ENCODE assay signal across 6 cellular contexts in the genomic region with DNA sequence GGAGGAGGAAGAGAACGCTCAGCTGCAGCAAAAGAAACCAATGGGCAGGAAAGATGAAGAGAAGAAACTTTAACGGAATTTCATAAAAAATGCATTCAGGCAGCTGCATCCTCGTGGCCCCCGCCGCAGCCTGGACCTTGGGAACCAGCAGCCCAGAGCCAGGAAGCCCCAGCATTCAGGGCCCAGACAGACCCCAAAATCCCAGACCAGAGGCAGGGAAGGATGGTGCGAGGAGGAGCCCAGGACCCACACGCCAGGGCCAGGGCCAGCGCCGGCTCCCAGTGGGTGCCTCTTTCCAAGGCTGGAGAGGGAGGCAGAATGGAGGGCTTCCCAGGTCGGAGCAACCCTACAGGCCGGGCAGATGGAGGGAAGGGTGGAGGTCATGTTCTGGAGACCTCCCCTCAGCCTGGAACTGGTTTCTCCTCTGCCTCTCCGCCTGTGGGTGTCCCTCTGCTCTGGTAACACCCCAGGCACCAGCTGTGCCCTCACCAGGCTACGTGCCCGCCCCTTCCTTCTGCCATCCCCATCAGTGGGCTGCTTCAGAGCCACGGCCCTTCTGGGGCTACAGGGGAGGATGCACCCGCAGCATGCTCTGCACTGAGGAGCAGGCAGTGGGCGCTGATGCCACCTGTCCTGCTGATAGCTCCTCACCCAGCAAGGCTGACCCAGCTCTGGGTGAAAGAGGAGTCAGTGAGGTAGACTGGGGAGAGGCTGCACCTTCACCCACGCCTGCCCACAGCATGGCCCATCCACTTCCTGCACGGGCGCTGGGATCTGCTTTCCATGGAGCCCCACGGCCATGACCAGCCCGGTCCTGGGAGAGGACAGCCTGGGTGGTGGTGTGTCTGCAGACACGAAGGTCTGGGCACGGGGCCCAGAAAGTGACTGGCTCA. TPM values are rescaled to one million over a fixed set of nuclear protein-coding genes. Genes with fewer than 3 reads are reported as not detected.
A peak's percentile ranks its signal among the peaks of the same experiment; 100 is the strongest.
DNase-seq lines count a peak whose midpoint lies in the region; ATAC-seq and TF ChIP-seq lines count a peak whose summit lies in the region.

No MANE protein-coding gene starts in this region.

- POLR2A ChIA-PET in OCI-LY7 (lab: Charles Lee): interaction anchor here (0.6 to 4.6 kb wide), 4 partner anchors 11 to 138 kb away, joined by 3 to 59 read pairs (median 6); a partner anchor contains a TSS

- CTCF ChIA-PET in OCI-LY7 (lab: Charles Lee; ENCODE audit: unreplicated experiment): interaction anchor here (0.6 to 1.5 kb wide), 6 partner anchors 17 to 141 kb away, joined by 3 to 7 read pairs (median 3); a partner anchor contains a TSS

- peaks cover 4 to 46% (median 12%) of the 10 kb centered on the region in 4 donors for H3K4me1 Mint-ChIP-seq in CD4-positive, CD25-positive, alpha-beta regulatory T cell
- H3K4me1 Mint-ChIP-seq in stimulated activated memory B cell treated with anti-CD40 and anti-IgM and Interleukin-4, amounts not matched to agents 10 μg/mL and 1 μg/mL and 100 μg/mL, for 72 hours: peaks cover 64% of the 10 kb centered on the region

- BruUV-seq in OCI-LY7 (replicated peaks; lab: Mats Ljungman, UMichigan): TSS peak; percentile 37

- H3K9me3 ChIP-seq in CD4-positive, CD25-positive, alpha-beta regulatory T cell (ENCODE audit: control insufficient read depth in 2 of 2, low read length in 2 of 2): no peaks in the 10 kb centered on the region
- H3K9me3 ChIP-seq in OCI-LY7 (ENCODE audit: low read length): no peaks in the 10 kb centered on the region
- H3K9me3 ChIP-seq in fibroblast of lung (ENCODE audit: control insufficient read depth, insufficient read depth, low read depth, low read length): no peaks in the 10 kb centered on the region

- H3K9ac ChIP-seq in fibroblast of lung (ENCODE audit: insufficient read depth, low read length): no peak overlapping the region

- no peaks in the 10 kb centered on the region for H3K9me2 ChIP-seq in OCI-LY7 (ENCODE audit: insufficient read depth, low read length)

- peak; percentile 57 for TF ChIP-seq CTCF in OCI-LY7 (conservative IDR thresholded peaks at IDR 0.05; ENCODE audit: low read length)
- TF ChIP-seq CTCF in fibroblast of lung (conservative IDR thresholded peaks at IDR 0.05 in 1 of 2, IDR thresholded peaks at IDR 0.05 in 1 of 2; ENCODE audit: low read depth in 1 of 2, low read length in 2 of 2): no peak

- ATAC-seq in CD4-positive, CD25-positive, alpha-beta regulatory T cell (ENCODE audit: low read depth in 2 of 2): no peak
- ATAC-seq in stimulated activated memory B cell treated with anti-CD40 and anti-IgM and Interleukin-4, amounts not matched to agents 10 μg/mL and 1 μg/mL and 100 μg/mL, for 72 hours: no peak
- no peak for ATAC-seq in HG02798 (IDR thresholded peaks at IDR 0.05; ENCODE audit: poor library complexity, unreplicated experiment)

- H3K4me1 ChIP-seq in CD4-positive, CD25-positive, alpha-beta regulatory T cell (ENCODE audit: control insufficient read depth, insufficient read depth, low read length, poor library complexity, severe bottlenecking): peaks cover 28% of the 10 kb centered on the region
- peaks cover 41% of the 10 kb centered on the region for H3K4me1 ChIP-seq in OCI-LY7 (ENCODE audit: insufficient read depth, low read length, poor library complexity, severe bottlenecking)
- peaks cover 14% of the 10 kb centered on the region for H3K4me1 ChIP-seq in fibroblast of lung (ENCODE audit: control insufficient read depth, extremely low read depth, insufficient read depth, low read length)

- H3K27me3 ChIP-seq in CD4-positive, CD25-positive, alpha-beta regulatory T cell (ENCODE audit: control insufficient read depth, insufficient read depth, low read length): no peaks in the 10 kb centered on the region
- no peaks in the 10 kb centered on the region for H3K27me3 ChIP-seq in fibroblast of lung (ENCODE audit: control insufficient read depth, insufficient read depth, low read length)

- H3K36me3 Mint-ChIP-seq in CD4-positive, CD25-positive, alpha-beta regulatory T cell: peaks cover 4% of the 10 kb centered on the region
- H3K36me3 Mint-ChIP-seq in stimulated activated memory B cell treated with anti-CD40 and anti-IgM and Interleukin-4, amounts not matched to agents 10 μg/mL and 1 μg/mL and 100 μg/mL, for 72 hours: peaks cover 33% of the 10 kb centered on the region

- peaks cover 1% of the 10 kb centered on the region for H3K36me3 ChIP-seq in CD4-positive, CD25-positive, alpha-beta regulatory T cell (ENCODE audit: control insufficient read depth, insufficient read depth, low read length)
- H3K36me3 ChIP-seq in OCI-LY7 (ENCODE audit: insufficient read depth, low read length): peaks cover 53% of the 10 kb centered on the region
- H3K36me3 ChIP-seq in fibroblast of lung (ENCODE audit: control insufficient read depth, insufficient read depth, low read length): peaks cover 3% of the 10 kb centered on the region

- peak overlapping the region; percentile 77 to 90 (median 90) for H3K27ac Mint-ChIP-seq in CD4-positive, CD25-positive, alpha-beta regulatory T cell
- peak overlapping the region; percentile 90 for H3K27ac Mint-ChIP-seq in stimulated activated memory B cell treated with anti-CD40 and anti-IgM and Interleukin-4, amounts not matched to agents 10 μg/mL and 1 μg/mL and 100 μg/mL, for 72 hours

- peak overlapping the region; percentile 86 for H3K27ac ChIP-seq in CD4-positive, CD25-positive, alpha-beta regulatory T cell (ENCODE audit: insufficient read depth, low read length, poor library complexity, severe bottlenecking)
- H3K27ac ChIP-seq in OCI-LY7 (ENCODE audit: low read depth, low read length, poor library complexity, severe bottlenecking) (peak overlapping the region; percentile 77), fibroblast of lung (ENCODE audit: insufficient read depth, low read length) (no peak overlapping the region)

- H4K20me1 ChIP-seq in OCI-LY7 (ENCODE audit: insufficient read depth, low read length): no peaks in the 10 kb centered on the region
- H4K20me1 ChIP-seq in fibroblast of lung (ENCODE audit: control insufficient read depth, extremely low read depth, insufficient read depth, low read length): no peaks in the 10 kb centered on the region

- peak overlapping the region; percentile 77 to 90 (median 87) for H3K4me3 Mint-ChIP-seq in CD4-positive, CD25-positive, alpha-beta regulatory T cell
- H3K4me3 Mint-ChIP-seq in stimulated activated memory B cell treated with anti-CD40 and anti-IgM and Interleukin-4, amounts not matched to agents 10 μg/mL and 1 μg/mL and 100 μg/mL, for 72 hours: peak overlapping the region; percentile 88

- H2AFZ ChIP-seq in OCI-LY7 (ENCODE audit: low read length) (no peak overlapping the region), fibroblast of lung (ENCODE audit: low read length) (no peak overlapping the region)

- H3K4me3 ChIP-seq in CD4-positive, CD25-positive, alpha-beta regulatory T cell (ENCODE audit: low read depth, low read length): peak overlapping the region; percentile 67
- peak overlapping the region; percentile 90 for H3K4me3 ChIP-seq in OCI-LY7 (ENCODE audit: low read depth, low read length, poor library complexity, severe bottlenecking)
- peak overlapping the region in 2 of 4 experiments; percentile 38 to 72 for H3K4me3 ChIP-seq in fibroblast of lung (replicated peaks in 1 of 4; ENCODE audit: control extremely low read depth in 1 of 4, insufficient read depth in 1 of 4, low read depth in 3 of 4, low read length in 4 of 4)

- H3K79me2 ChIP-seq in OCI-LY7 (ENCODE audit: insufficient read depth, low read depth, low read length): peaks cover 25% of the 10 kb centered on the region; the same call in 1 of the 2 replicates
- no peaks in the 10 kb centered on the region for H3K79me2 ChIP-seq in fibroblast of lung (ENCODE audit: control insufficient read depth, insufficient read depth, low read length)

- intact Hi-C loops in OCI-LY7 (cut with micrococcal nuclease; ENCODE audit: unreplicated experiment): loop anchor here (1.0 to 10.0 kb wide), 7 partner anchors 17 to 513 kb away; a partner anchor contains a TSS

- H3K4me2 ChIP-seq in OCI-LY7 (ENCODE audit: low read length): peak overlapping the region; percentile 83
- peak overlapping the region; percentile 89 for H3K4me2 ChIP-seq in fibroblast of lung (ENCODE audit: extremely low read depth, insufficient read depth, low read length)

- DNase-seq in CD4-positive, CD25-positive, alpha-beta regulatory T cell: no peak
- DNase-seq in OCI-LY7 (ENCODE audit: low spot score): peak; percentile 76
- DNase-seq in fibroblast of lung (ENCODE audit: low read depth in 2 of 2): peak; percentile 31 to 65
- no peak for DNase-seq in NCI-H1436 treated with DMSO at 0.1 percent for 48 hours (lab: John Stamatoyannopoulos, UW)

- no peaks in the 10 kb centered on the region for H3K27me3 Mint-ChIP-seq in CD4-positive, CD25-positive, alpha-beta regulatory T cell
- H3K27me3 Mint-ChIP-seq in stimulated activated memory B cell treated with anti-CD40 and anti-IgM and Interleukin-4, amounts not matched to agents 10 μg/mL and 1 μg/mL and 100 μg/mL, for 72 hours: no peaks in the 10 kb centered on the region

- H3K9me3 Mint-ChIP-seq in CD4-positive, CD25-positive, alpha-beta regulatory T cell: peaks cover 0 to 2% (median 0%) of the 10 kb centered on the region in 7 donors
- H3K9me3 Mint-ChIP-seq in stimulated activated memory B cell treated with anti-CD40 and anti-IgM and Interleukin-4, amounts not matched to agents 10 μg/mL and 1 μg/mL and 100 μg/mL, for 72 hours: no peaks in the 10 kb centered on the region

RNA-seq across cellular contexts. Expression of a gene that starts 1.2 kb away (rescaled TPM):
- 35.7 TPM for total RNA-seq in CD4-positive, CD25-positive, alpha-beta regulatory T cell
- 100 to 1,000 TPM in 1 of 4 donors, 10 to 100 TPM in 3; 78.3 to 102 (median 89.4) TPM for polyA plus RNA-seq in CD4-positive, CD25-positive, alpha-beta regulatory T cell
- 69.4 and 70.9 TPM in 2 replicates for total RNA-seq in OCI-LY7 (2014; rRNA removed; shearing (Covaris generic))
- total RNA-seq in OCI-LY7 (2022): 132 and 139 TPM in 2 replicates
- 5.6 and 6.3 TPM in 2 replicates for total RNA-seq in fibroblast of lung
- polyA plus RNA-seq in fibroblast of lung: 10.3 and 11.4 TPM in 2 replicates
- 8.1 and 9.7 TPM in 2 replicates for polyA plus RNA-seq in fibroblast of lung (2012)
- 11.3 and 14.4 TPM in 2 replicates for polyA minus RNA-seq in fibroblast of lung (ENCODE audit: low replicate concordance)

RNA-seq across cellular contexts. Expression of a gene that starts 10.5 kb away (rescaled TPM):
- 32.3 TPM for total RNA-seq in CD4-positive, CD25-positive, alpha-beta regulatory T cell
- 100 to 1,000 TPM; 119 to 141 (median 120) TPM for polyA plus RNA-seq in CD4-positive, CD25-positive, alpha-beta regulatory T cell
- total RNA-seq in OCI-LY7 (2014; rRNA removed; shearing (Covaris generic)): 123 and 127 TPM in 2 replicates
- total RNA-seq in OCI-LY7 (2022): 90.2 and 103 TPM in 2 replicates
- total RNA-seq in fibroblast of lung: 44.7 and 51.5 TPM in 2 replicates
- polyA plus RNA-seq in fibroblast of lung: 44.2 and 62.8 TPM in 2 replicates
- 49.1 and 72.4 TPM in 2 replicates for polyA plus RNA-seq in fibroblast of lung (2012)
- polyA minus RNA-seq in fibroblast of lung (ENCODE audit: low replicate concordance): 27.5 and 38.9 TPM in 2 replicates

RNA-seq across cellular contexts. Expression of a gene that starts 10.8 kb away (rescaled TPM):
- 92.6 TPM for total RNA-seq in CD4-positive, CD25-positive, alpha-beta regulatory T cell
- polyA plus RNA-seq in CD4-positive, CD25-positive, alpha-beta regulatory T cell: 10 to 100 TPM in 3 of 4 donors, 1 to 10 TPM in 1; 8.0 to 17.2 (median 10.9) TPM
- 52.3 and 77.6 TPM in 2 replicates for total RNA-seq in OCI-LY7 (2014; rRNA removed; shearing (Covaris generic))
- 106 and 122 TPM in 2 replicates for total RNA-seq in OCI-LY7 (2022)
- 8.0 and 13.0 TPM in 2 replicates for total RNA-seq in fibroblast of lung
- polyA plus RNA-seq in fibroblast of lung: 14.4 and 21.8 TPM in 2 replicates
- polyA plus RNA-seq in fibroblast of lung (2012): 15.7 and 20.2 TPM in 2 replicates
- polyA minus RNA-seq in fibroblast of lung (ENCODE audit: low replicate concordance): 60.0 and 62.1 TPM in 2 replicates

RNA-seq across cellular contexts. Expression of a gene that starts 17.0 kb away (rescaled TPM):
- 24.9 TPM for total RNA-seq in CD4-positive, CD25-positive, alpha-beta regulatory T cell
- polyA plus RNA-seq in CD4-positive, CD25-positive, alpha-beta regulatory T cell: 10 to 100 TPM; 15.1 to 21.9 (median 19.0) TPM
- total RNA-seq in OCI-LY7 (2014; rRNA removed; shearing (Covaris generic)): 113 TPM in 2 replicates
- total RNA-seq in OCI-LY7 (2022): 118 and 144 TPM in 2 replicates
- 7.4 and 9.7 TPM in 2 replicates for total RNA-seq in fibroblast of lung
- 5.1 and 8.4 TPM in 2 replicates for polyA plus RNA-seq in fibroblast of lung
- polyA plus RNA-seq in fibroblast of lung (2012): 5.9 and 11.8 TPM in 2 replicates
- 24.0 and 26.9 TPM in 2 replicates for polyA minus RNA-seq in fibroblast of lung (ENCODE audit: low replicate concordance)

Comparison
In these comparisons a context has a peak if more than half of its experiments do, and no peak if none do; other contexts are left out.
1. DNase-seq: peak in OCI-LY7 (single experiment) and fibroblast of lung (2 of 2); none in CD4-positive, CD25-positive, alpha-beta regulatory T cell (0 of 3) and NCI-H1436 treated with DMSO at 0.1 percent for 48 hours (single experiment).